8 cellular contexts compared by ENCODE assay signal in genomic region chr11:72222106-72222891, GRCh38. TPM values are rescaled to one million over a fixed set of nuclear protein-coding genes. Genes with fewer than 3 reads are reported as not detected.
A peak's percentile ranks its signal among the peaks of the same experiment; 100 is the strongest.
DNase-seq lines count a peak whose midpoint lies in the region; ATAC-seq and TF ChIP-seq lines count a peak whose summit lies in the region.

No MANE protein-coding gene starts in this region.

- peak overlapping the region; percentile 93 for H4K12ac ChIP-seq in trophoblast cell (ENCODE audit: low read depth, low read length)

- peak overlapping the region; percentile 54 for H2BK5ac ChIP-seq in trophoblast cell (ENCODE audit: low read depth, low read length, poor library complexity)

- H3K18ac ChIP-seq in trophoblast cell (ENCODE audit: low read length): peak overlapping the region; percentile 54

- H2AFZ ChIP-seq in OCI-LY3 (ENCODE audit: low read depth, low read length) (no peak overlapping the region), trophoblast cell (ENCODE audit: insufficient read depth, low read length, poor library complexity) (peak overlapping the region; percentile 88)

- no peak overlapping the region for H3K23ac ChIP-seq in trophoblast cell (ENCODE audit: low read length)

- H3K36me3 ChIP-seq in OCI-LY3 (replicated peaks; ENCODE audit: low read depth, low read length) (peaks cover 2% of the 10 kb centered on the region), trophoblast cell (ENCODE audit: control insufficient read depth in 1 of 2, insufficient read depth in 2 of 2, low read length in 2 of 2) (peaks cover 6 to 9% of the 10 kb centered on the region in 2 experiments)

- H3K27me3 ChIP-seq in OCI-LY3 (ENCODE audit: low read depth, low read length) (no peaks in the 10 kb centered on the region), trophoblast cell (ENCODE audit: insufficient read depth, low read length) (no peaks in the 10 kb centered on the region)

- peak overlapping the region; percentile 64 for H2BK120ac ChIP-seq in trophoblast cell (ENCODE audit: insufficient read depth, low read length, poor library complexity)

- peaks cover 33% of the 10 kb centered on the region for H3K79me2 ChIP-seq in OCI-LY3 (ENCODE audit: low read length)
- peaks cover 24% of the 10 kb centered on the region for H3K79me2 ChIP-seq in trophoblast cell (ENCODE audit: control insufficient read depth, insufficient read depth, low read length, poor library complexity)

- peak overlapping the region; percentile 49 for H2AK5ac ChIP-seq in trophoblast cell (ENCODE audit: low read length)

- peak overlapping the region; percentile 61 for H3K14ac ChIP-seq in trophoblast cell (ENCODE audit: low read length)

- H4K20me1 ChIP-seq in OCI-LY3 (ENCODE audit: insufficient read depth, low read length): peaks cover 19% of the 10 kb centered on the region

- H3K4me1 ChIP-seq in OCI-LY3 (ENCODE audit: low read length) (peaks cover 37% of the 10 kb centered on the region), trophoblast cell (ENCODE audit: control insufficient read depth in 1 of 2, insufficient read depth in 2 of 2, low read length in 2 of 2) (peaks cover 16 to 22% of the 10 kb centered on the region in 2 experiments)

- ATAC-seq in GM19324 (IDR thresholded peaks at IDR 0.05; ENCODE audit: low FRiP score, unreplicated experiment) (no peak), GM21576 (IDR thresholded peaks at IDR 0.05; ENCODE audit: unreplicated experiment) (no peak)

- peak; percentile 1 for DNase-seq in GF-D8 (lab: John Stamatoyannopoulos, UW)
- DNase-seq in epithelial cell of prostate (ENCODE audit: low read depth, low spot score): no peak
- no peak for DNase-seq in trophoblast cell
- no peak for DNase-seq in NCI-H1436 (lab: John Stamatoyannopoulos, UW)
- no peak for DNase-seq in stimulated activated CD4-positive, alpha-beta T cell treated with anti-CD3 and anti-CD28 coated beads, Interleukin-4, amount 100 ng/mL, for 1 hour

- peak overlapping the region; percentile 62 for H2BK12ac ChIP-seq in trophoblast cell (ENCODE audit: low read length)

- H3K9me3 ChIP-seq in OCI-LY3 (ENCODE audit: insufficient read depth, low read length) (no peaks in the 10 kb centered on the region), trophoblast cell (ENCODE audit: insufficient read depth, low read depth, low read length) (peaks cover 2% of the 10 kb centered on the region)

- peak overlapping the region; percentile 83 for H3K9ac ChIP-seq in OCI-LY3 (ENCODE audit: low read length)
- H3K9ac ChIP-seq in trophoblast cell (ENCODE audit: low read length): no peak overlapping the region

- peak overlapping the region; percentile 85 for H4K8ac ChIP-seq in trophoblast cell (ENCODE audit: low read depth, low read length)

- H3K27ac ChIP-seq in OCI-LY3 (ENCODE audit: low read length): peak overlapping the region; percentile 86
- H3K27ac ChIP-seq in epithelial cell of prostate: peak overlapping the region; percentile 83
- H3K27ac ChIP-seq in trophoblast cell (ENCODE audit: low read depth, low read length): peak overlapping the region; percentile 48

- TF ChIP-seq CTCF in OCI-LY3 (IDR thresholded peaks at IDR 0.05; ENCODE audit: low read depth, low read length): no peak

- H3K4ac ChIP-seq in trophoblast cell (ENCODE audit: low read depth, low read length): peak overlapping the region; percentile 42

- H3K4me2 ChIP-seq in OCI-LY3 (ENCODE audit: low read length) (peak overlapping the region; percentile 97), trophoblast cell (ENCODE audit: low read length) (peak overlapping the region; percentile 61)

- peaks cover 26% of the 10 kb centered on the region for H3K79me1 ChIP-seq in trophoblast cell (ENCODE audit: low read length)

- WGBS in trophoblast cell (ENCODE audit: extremely low coverage, insufficient coverage, insufficient read length): no CpG with 5 or more reads among the region's 6 CpGs

- H3K4me3 ChIP-seq in OCI-LY3 (ENCODE audit: low read length) (peak overlapping the region; percentile 95), trophoblast cell (ENCODE audit: low read depth, low read length) (no peak overlapping the region)

- H4K91ac ChIP-seq in trophoblast cell (ENCODE audit: low read depth, low read length): peak overlapping the region; percentile 72

RNA-seq across cellular contexts. Expression of gene INPPL1, which starts 2.3 kb away (rescaled TPM):
- 128 and 130 TPM in 2 replicates for polyA plus RNA-seq in trophoblast cell (2013)

RNA-seq across cellular contexts. Expression of gene FOLR2, which starts 5.7 kb away (rescaled TPM):
- not detected in 2 replicates for polyA plus RNA-seq in trophoblast cell (2013)

RNA-seq across cellular contexts. Expression of gene PHOX2A, which starts 21.7 kb away (rescaled TPM):
- 9.5 and 11.0 TPM in 2 replicates for polyA plus RNA-seq in trophoblast cell (2013)

RNA-seq across cellular contexts. Expression of gene FOLR1, which starts 30.4 kb away (rescaled TPM):
- polyA plus RNA-seq in trophoblast cell (2013): 33.1 and 40.4 TPM in 2 replicates
